Comparison of ENCODE assay signal across 7 cellular contexts in the genomic region with DNA sequence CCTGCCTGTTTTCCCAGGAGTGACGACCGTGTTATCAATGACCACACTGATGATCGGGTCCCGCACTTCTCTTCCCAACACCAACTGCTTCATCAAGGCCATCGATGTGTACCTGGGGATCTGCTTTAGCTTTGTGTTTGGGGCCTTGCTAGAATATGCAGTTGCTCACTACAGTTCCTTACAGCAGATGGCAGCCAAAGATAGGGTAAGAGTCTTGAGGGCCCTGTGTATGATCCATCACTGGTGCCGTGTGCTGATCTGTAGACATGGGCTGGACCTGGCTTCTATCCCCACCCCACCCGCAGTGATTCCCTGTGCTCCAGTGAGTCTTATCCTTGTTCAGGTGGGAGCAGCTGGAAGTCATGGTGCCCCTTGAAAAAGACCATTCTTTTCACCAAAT. TPM values are rescaled to one million over a fixed set of nuclear protein-coding genes. Genes with fewer than 3 reads are reported as not detected.
DNase-seq lines count a peak whose midpoint lies in the region; ATAC-seq and TF ChIP-seq lines count a peak whose summit lies in the region.

No MANE protein-coding gene starts in this region.

- H3K4me1 ChIP-seq in neural progenitor cell = no peaks in the 10 kb centered on the region

- H3K79me2 ChIP-seq in neural progenitor cell (ENCODE audit: low read depth) = no peaks in the 10 kb centered on the region

- no peaks in the 10 kb centered on the region for H3K9me3 Mint-ChIP-seq in neural progenitor cell
- no peaks in the 10 kb centered on the region for H3K9me3 Mint-ChIP-seq in activated naive CD4-positive, alpha-beta T cell treated with anti-CD3 and anti-CD28 coated beads, Interleukin-2, amount 10 ng/mL, durations not matched to agents 7 days and 5 days

- H3K36me3 ChIP-seq in neural progenitor cell = no peaks in the 10 kb centered on the region

- no peak overlapping the region for H3K4me3 Mint-ChIP-seq in neural progenitor cell
- H3K4me3 Mint-ChIP-seq in activated naive CD4-positive, alpha-beta T cell treated with anti-CD3 and anti-CD28 coated beads, Interleukin-2, amount 10 ng/mL, durations not matched to agents 7 days and 5 days = no peak overlapping the region

- ATAC-seq in GM21367 (IDR thresholded peaks at IDR 0.05; ENCODE audit: unreplicated experiment) = no peak

- H4K20me1 ChIP-seq in neural progenitor cell (ENCODE audit: low read depth) = no peaks in the 10 kb centered on the region

- no peaks in the 10 kb centered on the region for H3K36me3 Mint-ChIP-seq in neural progenitor cell
- no peaks in the 10 kb centered on the region for H3K36me3 Mint-ChIP-seq in activated naive CD4-positive, alpha-beta T cell treated with anti-CD3 and anti-CD28 coated beads, Interleukin-2, amount 10 ng/mL, durations not matched to agents 7 days and 5 days

- H3K27me3 Mint-ChIP-seq in neural progenitor cell (ENCODE audit: insufficient read depth, low read depth) = peaks cover 4% of the 10 kb centered on the region
- H3K27me3 Mint-ChIP-seq in activated naive CD4-positive, alpha-beta T cell treated with anti-CD3 and anti-CD28 coated beads, Interleukin-2, amount 10 ng/mL, durations not matched to agents 7 days and 5 days = peaks cover 5% of the 10 kb centered on the region

- H3K4me1 Mint-ChIP-seq in neural progenitor cell = no peaks in the 10 kb centered on the region
- no peaks in the 10 kb centered on the region for H3K4me1 Mint-ChIP-seq in activated naive CD4-positive, alpha-beta T cell treated with anti-CD3 and anti-CD28 coated beads, Interleukin-2, amount 10 ng/mL, durations not matched to agents 7 days and 5 days

- H3K27ac ChIP-seq in neural progenitor cell = no peak overlapping the region

- no peaks in the 10 kb centered on the region for H3K9me3 ChIP-seq in neural progenitor cell (ENCODE audit: low read depth)

- H3K27me3 ChIP-seq in neural progenitor cell = no peaks in the 10 kb centered on the region

- H3K4me3 ChIP-seq in neural progenitor cell = no peak overlapping the region

- H3K4me2 ChIP-seq in neural progenitor cell = no peak overlapping the region

- H3K27ac Mint-ChIP-seq in neural progenitor cell = no peak overlapping the region
- no peak overlapping the region for H3K27ac Mint-ChIP-seq in activated naive CD4-positive, alpha-beta T cell treated with anti-CD3 and anti-CD28 coated beads, Interleukin-2, amount 10 ng/mL, durations not matched to agents 7 days and 5 days

- no peak overlapping the region for H3K9ac ChIP-seq in neural progenitor cell

- DNase-seq in NCI-H2107 treated with DMSO at 0.1 percent for 48 hours (lab: John Stamatoyannopoulos, UW; ENCODE audit: unreplicated experiment) (peak; percentile 6), dedifferentiated amniotic fluid mesenchymal stem cell (ENCODE audit: extremely low spot score) (peak; percentile 49), neural progenitor cell (ENCODE audit: low spot score) (peak; percentile 52), AG08395 (ENCODE audit: low spot score) (no peak)
- no peak for DNase-seq in activated naive CD4-positive, alpha-beta T cell treated with anti-CD3 and anti-CD28 coated beads, Interleukin-2, amount 10 ng/mL, durations not matched to agents 7 days and 5 days

- TF ChIP-seq CTCF in GM12873 (IDR thresholded peaks at IDR 0.05; ENCODE audit: insufficient read depth, low read depth, low read length, missing control alignments) = peak; percentile 32
- TF ChIP-seq CTCF in neural progenitor cell (IDR thresholded peaks at IDR 0.05) = peak; percentile 49

- no peak overlapping the region for H2AFZ ChIP-seq in neural progenitor cell (replicated peaks)

- CTCF ChIA-PET in activated naive CD4-positive, alpha-beta T cell treated with anti-CD3 and anti-CD28 coated beads, Interleukin-2, amount 10 ng/mL, durations not matched to agents 7 days and 5 days (lab: Charles Lee) = no interaction called here

- H3F3A ChIP-seq in neural progenitor cell (ENCODE audit: low read depth) = no peaks in the 10 kb centered on the region

RNA-seq across cellular contexts. Expression of a gene that starts 26.0 kb away (rescaled TPM):
- 0.03 TPM in 1 of 2 replicates, not detected in the other for total RNA-seq in neural progenitor cell (ENCODE audit: low replicate concordance)

RNA-seq across cellular contexts. Expression of a gene that starts 52.3 kb away (rescaled TPM):
- total RNA-seq in neural progenitor cell (ENCODE audit: low replicate concordance) = 38.7 and 49.7 TPM in 2 replicates

Comparison
In these comparisons a context has a peak if more than half of its experiments do, and no peak if none do; other contexts are left out.
1. DNase-seq: peak in NCI-H2107 treated with DMSO at 0.1 percent for 48 hours (single experiment), dedifferentiated amniotic fluid mesenchymal stem cell (single experiment) and neural progenitor cell (single experiment); none in activated naive CD4-positive, alpha-beta T cell treated with anti-CD3 and anti-CD28 coated beads, Interleukin-2, amount 10 ng/mL, durations not matched to agents 7 days and 5 days (single experiment) and AG08395 (single experiment).